1 cellular context compared by ENCODE assay signal in the genomic region with DNA sequence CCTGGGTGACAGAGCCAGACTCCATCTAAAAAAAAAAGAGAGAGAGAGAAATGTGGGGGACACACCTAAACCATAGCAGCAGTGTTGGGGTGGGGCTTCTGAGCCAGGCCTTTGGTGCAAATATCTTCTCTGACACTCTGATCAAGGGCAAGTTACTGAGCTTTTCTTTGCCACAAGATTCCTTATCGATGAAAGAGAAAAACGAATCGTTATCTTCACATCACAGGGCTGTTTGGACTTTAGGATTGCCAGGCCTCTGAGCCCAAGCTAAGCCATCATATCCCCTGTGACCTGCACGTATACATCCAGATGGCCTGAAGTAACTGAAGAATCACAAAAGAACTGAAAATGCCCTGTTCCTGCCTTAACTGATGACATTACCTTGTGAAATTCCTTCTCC.
A peak's percentile ranks its signal among the peaks of the same experiment; 100 is the strongest.
TF ChIP-seq lines count a peak whose summit lies in the region.

No MANE protein-coding gene starts in this region.

TF ChIP-seq in K562, 482 proteins besides CTCF, POLR2A, EP300 and RAD21:
- TF ChIP-seq TCF3 (CRISPR knock-in tag; IDR thresholded peaks at IDR 0.05) (0 out of 2 replicates have a peak, but pooled peaks have one; percentile 16), DPF2 (IDR thresholded peaks at IDR 0.05) (peak; percentile 13; the same call in 1 of the 2 replicates), ARID1B (IDR thresholded peaks at IDR 0.05) (peak; percentile 54; the same call in 1 of the 2 replicates), TAL1 (IDR thresholded peaks at IDR 0.05) (peak; percentile 32; the same call in 1 of the 2 replicates), TEAD1 (CRISPR knock-in tag; IDR thresholded peaks at IDR 0.05) (peak in 1 of 2 experiments; percentile 48; a peak in 1 of 4 replicates), ELF2 (CRISPR knock-in tag; IDR thresholded peaks at IDR 0.05) (peak; percentile 69; the same call in 1 of the 2 replicates), ZNF384 (IDR thresholded peaks at IDR 0.05; ENCODE audit: low read depth, low read length) (0 out of 2 replicates have a peak, but pooled peaks have one; percentile 10), GATA2 (CRISPR knock-in tag; IDR thresholded peaks at IDR 0.05) (peak; percentile 41; the same call in 1 of the 2 replicates), CBFA2T3 (IDR thresholded peaks at IDR 0.05) (peak; percentile 46; the same call in 1 of the 2 replicates), SOX6 (IDR thresholded peaks at IDR 0.05) (peak; percentile 25; the same call in 1 of the 2 replicates), MTA2 (IDR thresholded peaks at IDR 0.05; ENCODE audit: low read depth) (0 out of 2 replicates have a peak, but pooled peaks have one; percentile 4)
- TF ChIP-seq, protein P1, sequence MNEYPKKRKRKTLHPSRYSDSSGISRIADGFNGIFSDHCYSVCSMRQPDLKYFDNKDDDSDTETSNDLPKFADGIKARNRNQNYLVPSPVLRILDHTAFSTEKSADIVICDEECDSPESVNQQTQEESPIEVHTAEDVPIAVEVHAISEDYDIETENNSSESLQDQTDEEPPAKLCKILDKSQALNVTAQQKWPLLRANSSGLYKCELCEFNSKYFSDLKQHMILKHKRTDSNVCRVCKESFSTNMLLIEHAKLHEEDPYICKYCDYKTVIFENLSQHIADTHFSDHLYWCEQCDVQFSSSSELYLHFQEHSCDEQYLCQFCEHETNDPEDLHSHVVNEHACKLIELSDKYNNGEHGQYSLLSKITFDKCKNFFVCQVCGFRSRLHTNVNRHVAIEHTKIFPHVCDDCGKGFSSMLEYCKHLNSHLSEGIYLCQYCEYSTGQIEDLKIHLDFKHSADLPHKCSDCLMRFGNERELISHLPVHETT (CRISPR knock-in tag; conservative IDR thresholded peaks at IDR 0.05 in 1 of 2, IDR thresholded peaks at IDR 0.05 in 1 of 2) = 0 out of 4 replicates have a peak, but pooled peaks of 1 of the 2 experiments have one; percentile 31
- TF ChIP-seq, protein P2, sequence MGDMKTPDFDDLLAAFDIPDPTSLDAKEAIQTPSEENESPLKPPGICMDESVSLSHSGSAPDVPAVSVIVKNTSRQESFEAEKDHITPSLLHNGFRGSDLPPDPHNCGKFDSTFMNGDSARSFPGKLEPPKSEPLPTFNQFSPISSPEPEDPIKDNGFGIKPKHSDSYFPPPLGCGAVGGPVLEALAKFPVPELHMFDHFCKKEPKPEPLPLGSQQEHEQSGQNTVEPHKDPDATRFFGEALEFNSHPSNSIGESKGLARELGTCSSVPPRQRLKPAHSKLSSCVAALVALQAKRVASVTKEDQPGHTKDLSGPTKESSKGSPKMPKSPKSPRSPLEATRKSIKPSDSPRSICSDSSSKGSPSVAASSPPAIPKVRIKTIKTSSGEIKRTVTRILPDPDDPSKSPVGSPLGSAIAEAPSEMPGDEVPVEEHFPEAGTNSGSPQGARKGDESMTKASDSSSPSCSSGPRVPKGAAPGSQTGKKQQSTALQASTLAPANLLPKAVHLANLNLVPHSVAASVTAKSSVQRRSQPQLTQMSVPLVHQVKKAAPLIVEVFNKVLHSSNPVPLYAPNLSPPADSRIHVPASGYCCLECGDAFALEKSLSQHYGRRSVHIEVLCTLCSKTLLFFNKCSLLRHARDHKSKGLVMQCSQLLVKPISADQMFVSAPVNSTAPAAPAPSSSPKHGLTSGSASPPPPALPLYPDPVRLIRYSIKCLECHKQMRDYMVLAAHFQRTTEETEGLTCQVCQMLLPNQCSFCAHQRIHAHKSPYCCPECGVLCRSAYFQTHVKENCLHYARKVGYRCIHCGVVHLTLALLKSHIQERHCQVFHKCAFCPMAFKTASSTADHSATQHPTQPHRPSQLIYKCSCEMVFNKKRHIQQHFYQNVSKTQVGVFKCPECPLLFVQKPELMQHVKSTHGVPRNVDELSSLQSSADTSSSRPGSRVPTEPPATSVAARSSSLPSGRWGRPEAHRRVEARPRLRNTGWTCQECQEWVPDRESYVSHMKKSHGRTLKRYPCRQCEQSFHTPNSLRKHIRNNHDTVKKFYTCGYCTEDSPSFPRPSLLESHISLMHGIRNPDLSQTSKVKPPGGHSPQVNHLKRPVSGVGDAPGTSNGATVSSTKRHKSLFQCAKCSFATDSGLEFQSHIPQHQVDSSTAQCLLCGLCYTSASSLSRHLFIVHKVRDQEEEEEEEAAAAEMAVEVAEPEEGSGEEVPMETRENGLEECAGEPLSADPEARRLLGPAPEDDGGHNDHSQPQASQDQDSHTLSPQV (IDR thresholded peaks at IDR 0.05) = 0 out of 2 replicates have a peak, but pooled peaks have one; percentile 16
- TF ChIP-seq, protein P3, sequence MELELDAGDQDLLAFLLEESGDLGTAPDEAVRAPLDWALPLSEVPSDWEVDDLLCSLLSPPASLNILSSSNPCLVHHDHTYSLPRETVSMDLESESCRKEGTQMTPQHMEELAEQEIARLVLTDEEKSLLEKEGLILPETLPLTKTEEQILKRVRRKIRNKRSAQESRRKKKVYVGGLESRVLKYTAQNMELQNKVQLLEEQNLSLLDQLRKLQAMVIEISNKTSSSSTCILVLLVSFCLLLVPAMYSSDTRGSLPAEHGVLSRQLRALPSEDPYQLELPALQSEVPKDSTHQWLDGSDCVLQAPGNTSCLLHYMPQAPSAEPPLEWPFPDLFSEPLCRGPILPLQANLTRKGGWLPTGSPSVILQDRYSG (tag; conservative IDR thresholded peaks at IDR 0.05; ENCODE audit: low read depth) = 0 out of 2 replicates have a peak, but pooled peaks have one; percentile 26
